In genomic region chr3:87791248-87792027, GRCh38 we compare ENCODE assay signal across 1 cellular context.
TF ChIP-seq lines count a peak whose summit lies in the region.

No MANE protein-coding gene starts in this region.

TF ChIP-seq in GM23338, 12 proteins besides CTCF, POLR2A, EP300 and RAD21 (continued from another document):
- no peak for TF ChIP-seq REST (IDR thresholded peaks at IDR 0.05; ENCODE audit: unreplicated experiment)
- no peak for TF ChIP-seq ETS1 (IDR thresholded peaks at IDR 0.05)
- no peak for TF ChIP-seq CREB1 (CRISPR knock-in tag; IDR thresholded peaks at IDR 0.05; ENCODE audit: low read depth)
- no peak for TF ChIP-seq EZH2 (IDR thresholded peaks at IDR 0.05; ENCODE audit: low read depth, unreplicated experiment)
- no peak for TF ChIP-seq STAT1 (IDR thresholded peaks at IDR 0.05; ENCODE audit: unreplicated experiment)
- no peak for TF ChIP-seq POLR2AphosphoS5 (IDR thresholded peaks at IDR 0.05; ENCODE audit: low read depth)
- no peak for TF ChIP-seq EZH2phosphoT487 (IDR thresholded peaks at IDR 0.05; ENCODE audit: unreplicated experiment)
TF ChIP-seq in GM23338: peak in this region for 0.
